12 cellular contexts compared by ENCODE assay signal in the genomic region with DNA sequence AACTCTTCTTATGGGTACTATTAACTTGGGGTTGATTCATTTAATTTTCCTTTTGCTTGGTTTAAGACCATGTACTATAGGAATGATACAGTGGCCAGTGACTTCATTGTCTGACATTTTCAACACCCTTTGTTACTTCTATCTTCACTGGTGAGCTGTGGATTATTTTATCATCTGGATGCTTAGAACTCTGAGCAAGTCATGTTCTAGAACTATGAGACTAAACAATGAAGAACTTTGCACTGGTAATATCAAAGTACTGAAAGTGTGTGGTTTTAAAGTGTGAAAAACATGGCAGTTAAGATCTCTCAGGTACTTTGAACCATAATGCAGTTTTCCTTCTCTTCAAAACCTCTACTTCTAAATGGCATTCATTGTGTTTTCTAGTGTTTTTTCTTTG. TPM values are rescaled to one million over a fixed set of nuclear protein-coding genes. Genes with fewer than 3 reads are reported as not detected.
A peak's percentile ranks its signal among the peaks of the same experiment; 100 is the strongest.
DNase-seq lines count a peak whose midpoint lies in the region; ATAC-seq and TF ChIP-seq lines count a peak whose summit lies in the region.
"Had no signal": no experiment of that assay in that cellular context is flagged by ENCODE, and none has a peak within 500 bp of the region (broad histone marks: within the 10 kb centered on the region; RNA-seq: fewer than 3 reads in every experiment).

No MANE protein-coding gene starts in this region.

- intact Hi-C loops in CD4-positive, alpha-beta T cell (cut with DNase I, micrococcal nuclease), result loop anchor here in 1 of 2 experiments (5.0 to 10.0 kb wide), 2 partner anchors 61 to 176 kb away; no protein-coding TSS in a partner anchor
- intact Hi-C loops in IMR-90 (cut with micrococcal nuclease), result loop anchor here (2.0 kb wide), 1 partner anchor 35 kb away; no protein-coding TSS in a partner anchor
- intact Hi-C loops in sigmoid colon (cut with DNase I), result no loop called here

- H3K9me1 ChIP-seq in IMR-90 (ENCODE audit: insufficient read depth, low read length), result no peaks in the 10 kb centered on the region

- CTCF ChIA-PET in CD4-positive, alpha-beta T cell (lab: Charles Lee), result interaction anchor here (1.8 to 3.0 kb wide), 2 partner anchors 39 to 175 kb away, joined by 4 to 8 read pairs; no protein-coding TSS in a partner anchor
- CTCF ChIA-PET in IMR-90 (lab: Yijun Ruan, JAX), result no interaction called here

- 0 out of 4 replicates have a peak, but pooled peaks cover 0 to 7% of the 10 kb centered on the region in 2 experiments for H3K79me1 ChIP-seq in IMR-90 (ENCODE audit: low read depth in 1 of 2, low read length in 2 of 2)

- peak; percentile 57 for ATAC-seq in CD4-positive, alpha-beta T cell (ENCODE audit: poor library complexity)
- ATAC-seq in IMR-90 (ENCODE audit: low read depth) (no peak), HG03159 (IDR thresholded peaks at IDR 0.05; ENCODE audit: unreplicated experiment) (no peak), GM21447 (IDR thresholded peaks at IDR 0.05; ENCODE audit: unreplicated experiment) (no peak)

- no peaks in the 10 kb centered on the region for H3K36me3 Mint-ChIP-seq in CD4-positive, alpha-beta T cell (ENCODE audit: low read depth)
- H3K36me3 Mint-ChIP-seq in progenitor cell of endocrine pancreas (ENCODE audit: insufficient read depth), result peaks cover 2% of the 10 kb centered on the region
- H3K36me3 Mint-ChIP-seq in endothelial cell (ENCODE audit: low read depth, unreplicated experiment), result no peaks in the 10 kb centered on the region

- no peak overlapping the region for H3K4me2 ChIP-seq in IMR-90 (ENCODE audit: low read depth, low read length)

- peak overlapping the region; percentile 83 for H3K27ac Mint-ChIP-seq in CD4-positive, alpha-beta T cell
- H3K27ac Mint-ChIP-seq in progenitor cell of endocrine pancreas (no peak overlapping the region), endothelial cell (ENCODE audit: unreplicated experiment) (no peak overlapping the region)

- peak overlapping the region in 1 of 2 experiments; percentile 27; a peak in 1 of 4 replicates for H4K8ac ChIP-seq in IMR-90 (ENCODE audit: low read depth in 2 of 2, low read length in 2 of 2)

- in situ Hi-C loops in IMR-90 (cut with MboI; ENCODE audit: low sequenced_read_pairs), result no loop called here

- H2AK5ac ChIP-seq in IMR-90 (ENCODE audit: low read depth, low read length), result no peak overlapping the region

- H4K20me1 ChIP-seq in IMR-90 (ENCODE audit: insufficient read depth, low read length), result no peaks in the 10 kb centered on the region

- no peak overlapping the region for H2AK9ac ChIP-seq in IMR-90 (replicated peaks; ENCODE audit: low read depth, low read length, poor library complexity)

- H3K4me3 ChIP-seq in IMR-90 (ENCODE audit: insufficient read depth, low read depth, low read length), result no peak overlapping the region
- peak overlapping the region; percentile 30 for H3K4me3 ChIP-seq in coronary artery
- peak overlapping the region in 1 of 4 donors; percentile 48 for H3K4me3 ChIP-seq in sigmoid colon

- H3K27ac ChIP-seq in CD4-positive, alpha-beta T cell (ENCODE audit: low read depth, low read length), result no peak overlapping the region
- H3K27ac ChIP-seq in IMR-90 (ENCODE audit: insufficient read depth, low read length) (no peak overlapping the region), coronary artery (peak overlapping the region; percentile 51 to 89), sigmoid colon (peak overlapping the region; percentile 78 to 99 (median 95))

- BruUV-seq in IMR-90 (replicated peaks; lab: Mats Ljungman, UMichigan), result no TSS peak

- no peak overlapping the region for H3K18ac ChIP-seq in IMR-90 (ENCODE audit: low read depth, low read length)

- TF ChIP-seq POLR2A in IMR-90 (IDR thresholded peaks at IDR 0.05; ENCODE audit: low read depth, low read length) (no peak), sigmoid colon (IDR thresholded peaks at IDR 0.05) (no peak)

- H4K5ac ChIP-seq in IMR-90 (ENCODE audit: low read depth, low read length), result no peak overlapping the region

- no peak overlapping the region for H2AFZ ChIP-seq in IMR-90 (replicated peaks; ENCODE audit: low read length, poor library complexity)
- H2AFZ ChIP-seq: parathyroid adenoma had no signal

- no peaks in the 10 kb centered on the region for H3K27me3 Mint-ChIP-seq in CD4-positive, alpha-beta T cell
- H3K27me3 Mint-ChIP-seq in progenitor cell of endocrine pancreas (no peaks in the 10 kb centered on the region), endothelial cell (ENCODE audit: unreplicated experiment) (no peaks in the 10 kb centered on the region)

- TF ChIP-seq EP300 in sigmoid colon (IDR thresholded peaks at IDR 0.05), result no peak

- no peaks in the 10 kb centered on the region for H3K9me3 ChIP-seq in CD4-positive, alpha-beta T cell (ENCODE audit: control insufficient read depth, low read length)
- no peaks in the 10 kb centered on the region for H3K9me3 ChIP-seq in IMR-90 (ENCODE audit: control insufficient read depth, insufficient read depth, low read length)
- no peaks in the 10 kb centered on the region for H3K9me3 ChIP-seq in sigmoid colon

- H2BK15ac ChIP-seq in IMR-90 (ENCODE audit: low read depth, low read length), result no peak overlapping the region

- H3K23ac ChIP-seq in IMR-90 (ENCODE audit: low read depth, low read length), result no peak overlapping the region

- peaks cover 41% of the 10 kb centered on the region for H3K4me1 Mint-ChIP-seq in CD4-positive, alpha-beta T cell (ENCODE audit: low read depth)
- H3K4me1 Mint-ChIP-seq in progenitor cell of endocrine pancreas (ENCODE audit: low read depth) (peaks cover 5% of the 10 kb centered on the region), endothelial cell (ENCODE audit: unreplicated experiment) (no peaks in the 10 kb centered on the region)

- no peaks in the 10 kb centered on the region for H3K9me3 Mint-ChIP-seq in CD4-positive, alpha-beta T cell
- H3K9me3 Mint-ChIP-seq in progenitor cell of endocrine pancreas (ENCODE audit: low read depth) (peaks cover 14% of the 10 kb centered on the region), endothelial cell (ENCODE audit: unreplicated experiment) (no peaks in the 10 kb centered on the region)

- no peak for TF ChIP-seq CTCF in CD4-positive, alpha-beta T cell (IDR thresholded peaks at IDR 0.05)
- no peak for TF ChIP-seq CTCF in IMR-90 (conservative IDR thresholded peaks at IDR 0.05; ENCODE audit: low read depth, low read length)
- TF ChIP-seq CTCF in coronary artery (IDR thresholded peaks at IDR 0.05), result no peak
- no peak for TF ChIP-seq CTCF in sigmoid colon (IDR thresholded peaks at IDR 0.05)
- no peak for TF ChIP-seq CTCF in progenitor cell of endocrine pancreas (IDR thresholded peaks at IDR 0.05; ENCODE audit: unreplicated experiment)
- no peak for TF ChIP-seq CTCF in endothelial cell (IDR thresholded peaks at IDR 0.05; ENCODE audit: unreplicated experiment)

- peak overlapping the region; percentile 55; the same call in 1 of the 2 replicates for H2BK20ac ChIP-seq in IMR-90 (ENCODE audit: low read depth, low read length)

- H3K9ac ChIP-seq in IMR-90 (ENCODE audit: low read depth, low read length), result no peak overlapping the region
- H3K9ac ChIP-seq: parathyroid adenoma had no signal

- no peak overlapping the region for H3K14ac ChIP-seq in IMR-90 (replicated peaks; ENCODE audit: low read depth, low read length)

- H3K27me3 ChIP-seq in CD4-positive, alpha-beta T cell (ENCODE audit: control insufficient read depth, insufficient read depth, low read length), result no peaks in the 10 kb centered on the region
- H3K27me3 ChIP-seq in IMR-90 (ENCODE audit: control insufficient read depth, insufficient read depth, low read length) (peaks cover 1% of the 10 kb centered on the region; the same call in 1 of the 2 replicates), sigmoid colon (no peaks in the 10 kb centered on the region)

- peaks cover 15% of the 10 kb centered on the region; the same call in 1 of the 2 replicates for H3K36me3 ChIP-seq in IMR-90 (ENCODE audit: control insufficient read depth, insufficient read depth, low read length)
- H3K36me3 ChIP-seq in sigmoid colon, result peaks cover 0 to 22% (median 11%) of the 10 kb centered on the region in 4 donors

- dilution Hi-C loops in IMR-90 (cut with HindIII; ENCODE audit: low sequenced_read_pairs, unreplicated experiment), result no loop called here

- no peak overlapping the region for H3K4ac ChIP-seq in IMR-90 (ENCODE audit: low read depth, low read length)

- H2BK5ac ChIP-seq in IMR-90 (ENCODE audit: low read depth, low read length, poor library complexity, severe bottlenecking), result no peak overlapping the region

- DNase-seq in CD4-positive, alpha-beta T cell, result no peak
- no peak for DNase-seq in IMR-90
- no peak for DNase-seq in coronary artery (ENCODE audit: low spot score)
- DNase-seq in sigmoid colon, result no peak
- DNase-seq in progenitor cell of endocrine pancreas (ENCODE audit: low spot score, unreplicated experiment), result no peak
- DNase-seq in endothelial cell (ENCODE audit: low spot score), result no peak
- DNase-seq: mesendoderm, NCI-H1436 treated with DMSO at 0.1 percent for 48 hours, NCI-H524 treated with DMSO at 0.1 percent for 48 hours had no signal

- H3K56ac ChIP-seq in IMR-90 (ENCODE audit: extremely low read depth, insufficient read depth, low read length), result no peak overlapping the region

- no peak overlapping the region for H4K91ac ChIP-seq in IMR-90 (ENCODE audit: insufficient read depth, low read depth, low read length)

- POLR2A ChIA-PET in CD4-positive, alpha-beta T cell (lab: Charles Lee), result no interaction called here
- POLR2A ChIA-PET in IMR-90 (lab: Charles Lee; ENCODE audit: unreplicated experiment), result no interaction called here

- H3K4me1 ChIP-seq in IMR-90 (ENCODE audit: control insufficient read depth, insufficient read depth, low read length), result peaks cover 11% of the 10 kb centered on the region
- peaks cover 0 to 69% (median 46%) of the 10 kb centered on the region in 4 donors for H3K4me1 ChIP-seq in sigmoid colon

- H2BK120ac ChIP-seq in IMR-90 (ENCODE audit: low read depth, low read length), result no peak overlapping the region

- no peak for TF ChIP-seq RAD21 in IMR-90 (IDR thresholded peaks at IDR 0.05; ENCODE audit: low read length)

- no peak overlapping the region for H3K4me3 Mint-ChIP-seq in CD4-positive, alpha-beta T cell
- no peak overlapping the region for H3K4me3 Mint-ChIP-seq in progenitor cell of endocrine pancreas (ENCODE audit: low read depth)
- H3K4me3 Mint-ChIP-seq in endothelial cell (ENCODE audit: unreplicated experiment), result no peak overlapping the region

RNA-seq across cellular contexts. Expression of gene MAP7D3, which starts 47.8 kb away (rescaled TPM):
- total RNA-seq in CD4-positive, alpha-beta T cell, result 1 to 10 TPM; 3.2 to 3.7 TPM
- total RNA-seq in IMR-90 (2012; rRNA removed) (21.7 and 23.8 TPM in 2 replicates), sigmoid colon (10 to 100 TPM; 11.3 to 21.0 (median 14.2) TPM), progenitor cell of endocrine pancreas (5.8 and 5.9 TPM in 2 replicates), endothelial cell (ENCODE audit: unreplicated experiment) (6.6 TPM)
- polyA plus RNA-seq in IMR-90 (2012; rRNA removed) (9.7 and 10.0 TPM in 2 replicates), sigmoid colon (1 to 10 TPM in 2 of 3 donors, under 1 TPM in 1; 0.92 to 3.6 (median 3.0) TPM)
- 4.4 and 5.7 TPM in 2 replicates for polyA plus RNA-seq in IMR-90 (2012; cell fraction: cytosol; rRNA removed)
- 6.1 and 14.1 TPM in 2 replicates for polyA plus RNA-seq in IMR-90 (2012; cell fraction: nucleus; rRNA removed; ENCODE audit: low replicate concordance)

RNA-seq across cellular contexts. Expression of gene FHL1, which starts 56.1 kb away (rescaled TPM):
- 10 to 100 TPM; 27.2 to 28.4 TPM for total RNA-seq in CD4-positive, alpha-beta T cell
- total RNA-seq in IMR-90 (2012; rRNA removed) (41.9 and 69.4 TPM in 2 replicates), sigmoid colon (1,000 to 10,000 TPM in 3 of 4 donors, 100 to 1,000 TPM in 1; 701 to 1,465 (median 1,246) TPM), progenitor cell of endocrine pancreas (2.8 and 3.0 TPM in 2 replicates), endothelial cell (ENCODE audit: unreplicated experiment) (5.6 TPM)
- polyA plus RNA-seq in IMR-90 (2012; rRNA removed) (57.3 and 72.9 TPM in 2 replicates), sigmoid colon (10 to 100 TPM; 27.0 to 73.3 (median 42.2) TPM)
- polyA plus RNA-seq in IMR-90 (2012; cell fraction: cytosol; rRNA removed), result 41.0 and 73.7 TPM in 2 replicates
- 70.5 and 140 TPM in 2 replicates for polyA plus RNA-seq in IMR-90 (2012; cell fraction: nucleus; rRNA removed; ENCODE audit: low replicate concordance)

Comparison
In these comparisons a context has a peak if more than half of its experiments do, and no peak if none do; other contexts are left out.
1. H3K27ac ChIP-seq: peak in coronary artery (2 of 2) and sigmoid colon (4 of 4); none in CD4-positive, alpha-beta T cell (single experiment) and IMR-90 (single experiment).